Comparison of ENCODE assay signal across 10 cellular contexts in the genomic region with DNA sequence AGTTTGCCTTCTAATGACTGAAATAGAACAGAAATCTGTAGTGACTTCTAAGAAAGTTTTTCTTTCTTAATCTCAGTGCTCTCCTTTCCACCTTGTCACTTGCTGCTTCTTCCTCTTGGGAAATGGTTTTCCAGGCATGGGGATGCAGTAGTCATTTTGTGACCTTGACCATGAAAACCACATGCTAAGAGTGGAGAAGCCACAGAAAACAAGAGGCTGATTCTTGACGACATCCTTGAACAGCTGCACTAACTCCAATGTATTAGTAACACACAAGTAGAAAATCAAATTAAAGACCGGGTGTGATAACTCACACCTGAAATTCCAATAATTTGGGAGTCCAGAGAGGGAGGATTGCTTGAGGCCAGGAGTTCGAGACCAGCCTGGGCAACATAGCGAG. TPM values are rescaled to one million over a fixed set of nuclear protein-coding genes. Genes with fewer than 3 reads are reported as not detected.
"Had no signal": no experiment of that assay in that cellular context is flagged by ENCODE, and none has a peak within 500 bp of the region (broad histone marks: within the 10 kb centered on the region; RNA-seq: fewer than 3 reads in every experiment).

No MANE protein-coding gene starts in this region.

- H3K4me1 Mint-ChIP-seq: IgD-negative memory B cell had no signal

- H3K4me2 ChIP-seq: KMS-11 had no signal

- DNase-seq: IMR-90, KBM-7, KG1 had no signal

- H3K27ac ChIP-seq: HL-60, KMS-11 had no signal

- H3K4me3 Mint-ChIP-seq: IgD-negative memory B cell had no signal

- H3K9ac ChIP-seq: KMS-11 had no signal

- H3K27ac Mint-ChIP-seq: IgD-negative memory B cell had no signal

- H3K4me3 ChIP-seq: K562 had no signal

- ATAC-seq: HepG2, K562 had no signal

RNA-seq across cellular contexts. Expression of gene SCNN1G, which starts 17.8 kb away (rescaled TPM):
- total RNA-seq: HepG2, HT-29, HT1080, IMR-90, K562 had no signal
- polyA plus RNA-seq: HepG2, IgD-negative memory B cell, IMR-90, K562 had no signal
